9 cellular contexts compared by ENCODE assay signal in genomic region chr3:12556243-12556722, GRCh38. TPM values are rescaled to one million over a fixed set of nuclear protein-coding genes. Genes with fewer than 3 reads are reported as not detected.
A peak's percentile ranks its signal among the peaks of the same experiment; 100 is the strongest.
DNase-seq lines count a peak whose midpoint lies in the region; ATAC-seq and TF ChIP-seq lines count a peak whose summit lies in the region.
"Had no signal": no experiment of that assay in that cellular context is flagged by ENCODE, and none has a peak within 500 bp of the region (broad histone marks: within the 10 kb centered on the region; RNA-seq: fewer than 3 reads in every experiment).

No MANE protein-coding gene starts in this region.

- peak overlapping the region; percentile 62 for H3K27ac Mint-ChIP-seq in activated B cell treated with CpG ODN at 0.5 μM for 24 hours

- peak; percentile 16 for DNase-seq in DMS79 treated with DMSO at 0.1 percent for 48 hours (lab: John Stamatoyannopoulos, UW)
- DNase-seq in DMS79 (lab: John Stamatoyannopoulos, UW): no peak
- DNase-seq in activated B cell treated with CpG ODN at 0.5 μM for 24 hours: no peak
- no peak for DNase-seq in left cardiac atrium
- no peak for DNase-seq in NCI-H128 (lab: John Stamatoyannopoulos, UW; ENCODE audit: unreplicated experiment)
- no peak for DNase-seq in iPS-NIHi11 (ENCODE audit: low spot score)
- no peak for DNase-seq in HK-2 (ENCODE audit: unreplicated experiment)

- H3K4me1 ChIP-seq in skeletal muscle tissue (ENCODE audit: control insufficient read depth in 3 of 3, insufficient read depth in 3 of 3, low read length in 3 of 3): peaks cover 23 to 44% (median 38%) of the 10 kb centered on the region in 3 donors

- H3K36me3 Mint-ChIP-seq in activated B cell treated with CpG ODN at 0.5 μM for 24 hours (ENCODE audit: low read depth): peaks cover 5% of the 10 kb centered on the region

- H3K9ac ChIP-seq in skeletal muscle tissue (ENCODE audit: low read depth in 1 of 3, low read length in 3 of 3): peak overlapping the region; percentile 80 to 96 (median 95)

- H3K4me3 Mint-ChIP-seq in activated B cell treated with CpG ODN at 0.5 μM for 24 hours: peak overlapping the region; percentile 89

- H3K27me3 Mint-ChIP-seq in activated B cell treated with CpG ODN at 0.5 μM for 24 hours: peaks cover 9% of the 10 kb centered on the region

- peak overlapping the region; percentile 88 to 92 (median 88) for H3K4me3 ChIP-seq in skeletal muscle tissue (ENCODE audit: low read length in 3 of 3)

- ATAC-seq in activated B cell treated with CpG ODN at 0.5 μM for 24 hours (ENCODE audit: low read depth): no peak
- ATAC-seq in left cardiac atrium: peak; percentile 9 to 16

- POLR2A ChIA-PET in activated B cell treated with CpG ODN at 0.5 μM for 24 hours (lab: Charles Lee): interaction anchor here (1.2 to 1.8 kb wide), 2 partner anchors 71 to 285 kb away, joined by 4 to 6 read pairs; partner anchors contain the start of genes RPL32 and TSEN2

- intact Hi-C loops in activated B cell treated with CpG ODN at 0.5 μM for 24 hours (cut with micrococcal nuclease): loop anchor here (2.0 to 5.0 kb wide), 4 partner anchors 166 to 1876 kb away; partner anchors contain the start of genes LSM3, RPL32 and XPC
- intact Hi-C loops in left cardiac atrium (cut with DNase I): loop anchor here in 1 of 2 donors (5.0 kb wide), 1 partner anchor 106 kb away; the partner anchor contains the start of gene RAF1

- no peaks in the 10 kb centered on the region for H3K9me3 ChIP-seq in skeletal muscle tissue (ENCODE audit: control insufficient read depth in 3 of 3, low read length in 3 of 3)

- peak overlapping the region; percentile 96 for H3K27ac ChIP-seq in skeletal muscle tissue (ENCODE audit: low read depth, low read length)

- TF ChIP-seq CTCF in activated B cell treated with CpG ODN at 0.5 μM for 24 hours (IDR thresholded peaks at IDR 0.05): no peak

- H3K9me3 Mint-ChIP-seq in activated B cell treated with CpG ODN at 0.5 μM for 24 hours: no peaks in the 10 kb centered on the region

- peaks cover 57% of the 10 kb centered on the region for H3K4me1 Mint-ChIP-seq in activated B cell treated with CpG ODN at 0.5 μM for 24 hours

- no peaks in the 10 kb centered on the region for H3K36me3 ChIP-seq in skeletal muscle tissue (ENCODE audit: control insufficient read depth in 3 of 3, insufficient read depth in 3 of 3, low read length in 3 of 3)

- peaks cover 5 to 13% (median 8%) of the 10 kb centered on the region in 3 donors for H3K27me3 ChIP-seq in skeletal muscle tissue (ENCODE audit: control insufficient read depth in 3 of 3, insufficient read depth in 3 of 3, low read length in 3 of 3)

- CTCF ChIA-PET in activated B cell treated with CpG ODN at 0.5 μM for 24 hours (lab: Charles Lee): interaction anchor here (0.7 kb wide), 1 partner anchor 710 kb away, joined by 3 read pairs; the partner anchor contains the start of gene TAMM41

RNA-seq across cellular contexts. Expression of gene MKRN2, which starts 0.6 kb away (rescaled TPM):
- total RNA-seq in activated B cell treated with CpG ODN at 0.5 μM for 24 hours (22.2 and 22.3 TPM in 2 replicates), left cardiac atrium (10 to 100 TPM; 23.9 to 31.7 TPM), skeletal muscle tissue (26.6 TPM)

RNA-seq across cellular contexts. Expression of gene MKRN2OS, which starts 11.0 kb away (rescaled TPM):
- total RNA-seq in activated B cell treated with CpG ODN at 0.5 μM for 24 hours (not detected in 2 replicates), left cardiac atrium (not detected), skeletal muscle tissue (not detected)
- total RNA-seq: temporal lobe had no signal
